ENCODE assay signal across 1 cellular context in the genomic region with DNA sequence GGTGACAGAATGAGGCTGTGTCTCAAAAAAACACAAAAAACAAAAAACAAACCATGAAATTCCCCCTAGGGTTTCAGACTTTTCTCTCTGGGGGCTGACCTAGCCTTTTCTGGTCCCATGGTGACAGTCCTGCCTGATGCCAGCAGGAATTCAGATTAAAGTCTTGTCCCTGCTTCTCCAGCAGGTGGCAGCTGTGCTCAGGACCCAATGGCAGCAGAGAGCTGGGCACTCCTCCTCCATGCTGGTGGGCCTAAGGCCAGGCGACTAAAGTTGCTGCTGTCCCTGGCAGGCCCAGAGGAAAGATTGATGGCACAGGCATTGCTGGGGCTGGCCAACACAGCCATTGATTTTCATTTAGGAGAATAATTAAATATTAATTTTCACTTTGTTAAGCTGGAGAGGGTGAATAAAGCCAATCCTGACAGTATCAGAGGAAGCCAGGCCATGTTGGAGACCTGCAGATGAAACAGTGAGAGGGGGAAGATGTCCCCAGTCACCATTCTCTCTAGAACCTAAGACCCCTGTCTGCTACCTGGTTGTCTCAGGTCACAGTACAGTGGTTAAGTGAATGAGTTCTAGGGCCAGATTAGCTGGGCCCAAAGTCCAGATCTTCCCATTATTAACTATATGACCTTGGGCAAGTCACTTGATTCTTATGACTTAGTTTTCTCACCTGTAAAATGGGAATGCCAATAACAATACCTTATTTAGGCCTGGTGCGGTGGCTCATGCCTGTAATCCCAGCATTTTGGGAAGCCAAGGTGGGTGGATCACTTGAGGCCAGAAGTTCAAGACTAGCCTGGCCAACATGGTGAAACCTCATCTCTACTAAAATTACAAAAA.
TF ChIP-seq lines count a peak whose summit lies in the region.

No MANE protein-coding gene starts in this region.

TF ChIP-seq in HepG2, 621 proteins besides CTCF, POLR2A, EP300 and RAD21 (continued from another document):
- TF ChIP-seq ZXDC (CRISPR knock-in tag; IDR thresholded peaks at IDR 0.05), result no peak
- TF ChIP-seq TMF1 (CRISPR knock-in tag; IDR thresholded peaks at IDR 0.05; ENCODE audit: low read depth), result no peak
- TF ChIP-seq, protein P1, sequence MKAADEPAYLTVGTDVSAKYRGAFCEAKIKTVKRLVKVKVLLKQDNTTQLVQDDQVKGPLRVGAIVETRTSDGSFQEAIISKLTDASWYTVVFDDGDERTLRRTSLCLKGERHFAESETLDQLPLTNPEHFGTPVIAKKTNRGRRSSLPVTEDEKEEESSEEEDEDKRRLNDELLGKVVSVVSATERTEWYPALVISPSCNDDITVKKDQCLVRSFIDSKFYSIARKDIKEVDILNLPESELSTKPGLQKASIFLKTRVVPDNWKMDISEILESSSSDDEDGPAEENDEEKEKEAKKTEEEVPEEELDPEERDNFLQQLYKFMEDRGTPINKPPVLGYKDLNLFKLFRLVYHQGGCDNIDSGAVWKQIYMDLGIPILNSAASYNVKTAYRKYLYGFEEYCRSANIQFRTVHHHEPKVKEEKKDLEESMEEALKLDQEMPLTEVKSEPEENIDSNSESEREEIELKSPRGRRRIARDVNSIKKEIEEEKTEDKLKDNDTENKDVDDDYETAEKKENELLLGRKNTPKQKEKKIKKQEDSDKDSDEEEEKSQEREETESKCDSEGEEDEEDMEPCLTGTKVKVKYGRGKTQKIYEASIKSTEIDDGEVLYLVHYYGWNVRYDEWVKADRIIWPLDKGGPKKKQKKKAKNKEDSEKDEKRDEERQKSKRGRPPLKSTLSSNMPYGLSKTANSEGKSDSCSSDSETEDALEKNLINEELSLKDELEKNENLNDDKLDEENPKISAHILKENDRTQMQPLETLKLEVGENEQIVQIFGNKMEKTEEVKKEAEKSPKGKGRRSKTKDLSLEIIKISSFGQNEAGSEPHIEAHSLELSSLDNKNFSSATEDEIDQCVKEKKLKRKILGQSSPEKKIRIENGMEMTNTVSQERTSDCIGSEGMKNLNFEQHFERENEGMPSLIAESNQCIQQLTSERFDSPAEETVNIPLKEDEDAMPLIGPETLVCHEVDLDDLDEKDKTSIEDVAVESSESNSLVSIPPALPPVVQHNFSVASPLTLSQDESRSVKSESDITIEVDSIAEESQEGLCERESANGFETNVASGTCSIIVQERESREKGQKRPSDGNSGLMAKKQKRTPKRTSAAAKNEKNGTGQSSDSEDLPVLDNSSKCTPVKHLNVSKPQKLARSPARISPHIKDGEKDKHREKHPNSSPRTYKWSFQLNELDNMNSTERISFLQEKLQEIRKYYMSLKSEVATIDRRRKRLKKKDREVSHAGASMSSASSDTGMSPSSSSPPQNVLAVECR (CRISPR knock-in tag; IDR thresholded peaks at IDR 0.05; ENCODE audit: borderline replicate concordance), result no peak
- 0 out of 2 replicates have a peak, but pooled peaks have one; percentile 13 for TF ChIP-seq POGZ (CRISPR knock-in tag; IDR thresholded peaks at IDR 0.05)
- peak; percentile 34; the same call in 1 of the 2 replicates for TF ChIP-seq ZFX (CRISPR knock-in tag; IDR thresholded peaks at IDR 0.05; ENCODE audit: low read depth)
- TF ChIP-seq ATF7 (IDR thresholded peaks at IDR 0.05), result no peak
- no peak for TF ChIP-seq ATF7 (CRISPR knock-in tag; IDR thresholded peaks at IDR 0.05)
- peak; percentile 31; the same call in 1 of the 2 replicates for TF ChIP-seq ZFY (CRISPR knock-in tag; IDR thresholded peaks at IDR 0.05)
- TF ChIP-seq, protein P2, sequence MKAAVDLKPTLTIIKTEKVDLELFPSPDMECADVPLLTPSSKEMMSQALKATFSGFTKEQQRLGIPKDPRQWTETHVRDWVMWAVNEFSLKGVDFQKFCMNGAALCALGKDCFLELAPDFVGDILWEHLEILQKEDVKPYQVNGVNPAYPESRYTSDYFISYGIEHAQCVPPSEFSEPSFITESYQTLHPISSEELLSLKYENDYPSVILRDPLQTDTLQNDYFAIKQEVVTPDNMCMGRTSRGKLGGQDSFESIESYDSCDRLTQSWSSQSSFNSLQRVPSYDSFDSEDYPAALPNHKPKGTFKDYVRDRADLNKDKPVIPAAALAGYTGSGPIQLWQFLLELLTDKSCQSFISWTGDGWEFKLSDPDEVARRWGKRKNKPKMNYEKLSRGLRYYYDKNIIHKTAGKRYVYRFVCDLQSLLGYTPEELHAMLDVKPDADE (CRISPR knock-in tag; IDR thresholded peaks at IDR 0.05), result no peak
- 0 out of 2 replicates have a peak, but pooled peaks have one; percentile 10 for TF ChIP-seq FOSL2 (CRISPR knock-in tag; IDR thresholded peaks at IDR 0.05)
- no peak for TF ChIP-seq ZNF598 (CRISPR knock-in tag; IDR thresholded peaks at IDR 0.05; ENCODE audit: borderline replicate concordance)
- TF ChIP-seq XRCC5 (optimal IDR thresholded peaks at IDR 0.05; ENCODE audit: low read length), result peak; percentile 73
- TF ChIP-seq TEAD3 (CRISPR knock-in tag; optimal IDR thresholded peaks at IDR 0.05; ENCODE audit: borderline replicate concordance), result peak; percentile 12
- peak; percentile 41 for TF ChIP-seq YY1 (IDR thresholded peaks at IDR 0.05; ENCODE audit: insufficient read depth, insufficient replicate concordance, low read depth, low read length)
- TF ChIP-seq, protein P3, sequence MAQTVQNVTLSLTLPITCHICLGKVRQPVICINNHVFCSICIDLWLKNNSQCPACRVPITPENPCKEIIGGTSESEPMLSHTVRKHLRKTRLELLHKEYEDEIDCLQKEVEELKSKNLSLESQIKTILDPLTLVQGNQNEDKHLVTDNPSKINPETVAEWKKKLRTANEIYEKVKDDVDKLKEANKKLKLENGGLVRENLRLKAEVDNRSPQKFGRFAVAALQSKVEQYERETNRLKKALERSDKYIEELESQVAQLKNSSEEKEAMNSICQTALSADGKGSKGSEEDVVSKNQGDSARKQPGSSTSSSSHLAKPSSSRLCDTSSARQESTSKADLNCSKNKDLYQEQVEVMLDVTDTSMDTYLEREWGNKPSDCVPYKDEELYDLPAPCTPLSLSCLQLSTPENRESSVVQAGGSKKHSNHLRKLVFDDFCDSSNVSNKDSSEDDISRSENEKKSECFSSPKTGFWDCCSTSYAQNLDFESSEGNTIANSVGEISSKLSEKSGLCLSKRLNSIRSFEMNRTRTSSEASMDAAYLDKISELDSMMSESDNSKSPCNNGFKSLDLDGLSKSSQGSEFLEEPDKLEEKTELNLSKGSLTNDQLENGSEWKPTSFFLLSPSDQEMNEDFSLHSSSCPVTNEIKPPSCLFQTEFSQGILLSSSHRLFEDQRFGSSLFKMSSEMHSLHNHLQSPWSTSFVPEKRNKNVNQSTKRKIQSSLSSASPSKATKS (CRISPR knock-in tag; IDR thresholded peaks at IDR 0.05), result no peak
- TF ChIP-seq, protein P4, sequence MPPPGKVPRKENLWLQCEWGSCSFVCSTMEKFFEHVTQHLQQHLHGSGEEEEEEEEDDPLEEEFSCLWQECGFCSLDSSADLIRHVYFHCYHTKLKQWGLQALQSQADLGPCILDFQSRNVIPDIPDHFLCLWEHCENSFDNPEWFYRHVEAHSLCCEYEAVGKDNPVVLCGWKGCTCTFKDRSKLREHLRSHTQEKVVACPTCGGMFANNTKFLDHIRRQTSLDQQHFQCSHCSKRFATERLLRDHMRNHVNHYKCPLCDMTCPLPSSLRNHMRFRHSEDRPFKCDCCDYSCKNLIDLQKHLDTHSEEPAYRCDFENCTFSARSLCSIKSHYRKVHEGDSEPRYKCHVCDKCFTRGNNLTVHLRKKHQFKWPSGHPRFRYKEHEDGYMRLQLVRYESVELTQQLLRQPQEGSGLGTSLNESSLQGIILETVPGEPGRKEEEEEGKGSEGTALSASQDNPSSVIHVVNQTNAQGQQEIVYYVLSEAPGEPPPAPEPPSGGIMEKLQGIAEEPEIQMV (CRISPR knock-in tag; IDR thresholded peaks at IDR 0.05; ENCODE audit: low read depth), result no peak
- peak; percentile 16; the same call in 1 of the 2 replicates for TF ChIP-seq ARID3A (IDR thresholded peaks at IDR 0.05; ENCODE audit: low read depth, low read length)
- no peak for TF ChIP-seq HMGXB4 (CRISPR knock-in tag; IDR thresholded peaks at IDR 0.05; ENCODE audit: borderline replicate concordance in 1 of 2, low read depth in 1 of 2)
- TF ChIP-seq STAG1 (CRISPR knock-in tag; IDR thresholded peaks at IDR 0.05), result peak; percentile 82
- TF ChIP-seq ZNF629 (CRISPR knock-in tag; conservative IDR thresholded peaks at IDR 0.05), result peak; percentile 82
- TF ChIP-seq SMC3 (IDR thresholded peaks at IDR 0.05; ENCODE audit: low read length), result peak; percentile 75; the same call in 1 of the 2 replicates
- TF ChIP-seq KDM2A (CRISPR knock-in tag; IDR thresholded peaks at IDR 0.05; ENCODE audit: borderline replicate concordance, low read depth), result peak; percentile 63; the same call in 1 of the 2 replicates
- TF ChIP-seq, protein P5, sequence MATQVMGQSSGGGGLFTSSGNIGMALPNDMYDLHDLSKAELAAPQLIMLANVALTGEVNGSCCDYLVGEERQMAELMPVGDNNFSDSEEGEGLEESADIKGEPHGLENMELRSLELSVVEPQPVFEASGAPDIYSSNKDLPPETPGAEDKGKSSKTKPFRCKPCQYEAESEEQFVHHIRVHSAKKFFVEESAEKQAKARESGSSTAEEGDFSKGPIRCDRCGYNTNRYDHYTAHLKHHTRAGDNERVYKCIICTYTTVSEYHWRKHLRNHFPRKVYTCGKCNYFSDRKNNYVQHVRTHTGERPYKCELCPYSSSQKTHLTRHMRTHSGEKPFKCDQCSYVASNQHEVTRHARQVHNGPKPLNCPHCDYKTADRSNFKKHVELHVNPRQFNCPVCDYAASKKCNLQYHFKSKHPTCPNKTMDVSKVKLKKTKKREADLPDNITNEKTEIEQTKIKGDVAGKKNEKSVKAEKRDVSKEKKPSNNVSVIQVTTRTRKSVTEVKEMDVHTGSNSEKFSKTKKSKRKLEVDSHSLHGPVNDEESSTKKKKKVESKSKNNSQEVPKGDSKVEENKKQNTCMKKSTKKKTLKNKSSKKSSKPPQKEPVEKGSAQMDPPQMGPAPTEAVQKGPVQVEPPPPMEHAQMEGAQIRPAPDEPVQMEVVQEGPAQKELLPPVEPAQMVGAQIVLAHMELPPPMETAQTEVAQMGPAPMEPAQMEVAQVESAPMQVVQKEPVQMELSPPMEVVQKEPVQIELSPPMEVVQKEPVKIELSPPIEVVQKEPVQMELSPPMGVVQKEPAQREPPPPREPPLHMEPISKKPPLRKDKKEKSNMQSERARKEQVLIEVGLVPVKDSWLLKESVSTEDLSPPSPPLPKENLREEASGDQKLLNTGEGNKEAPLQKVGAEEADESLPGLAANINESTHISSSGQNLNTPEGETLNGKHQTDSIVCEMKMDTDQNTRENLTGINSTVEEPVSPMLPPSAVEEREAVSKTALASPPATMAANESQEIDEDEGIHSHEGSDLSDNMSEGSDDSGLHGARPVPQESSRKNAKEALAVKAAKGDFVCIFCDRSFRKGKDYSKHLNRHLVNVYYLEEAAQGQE (IDR thresholded peaks at IDR 0.05; ENCODE audit: borderline replicate concordance in 1 of 2, low read depth in 1 of 2, low read length in 2 of 2), result no peak
